ENCODE assay signal across 26 cellular contexts in genomic region chr20:63447345-63447744, GRCh38. TPM values are rescaled to one million over a fixed set of nuclear protein-coding genes. Genes with fewer than 3 reads are reported as not detected.
"Had no signal": no experiment of that assay in that cellular context is flagged by ENCODE, and none has a peak within 500 bp of the region (broad histone marks: within the 10 kb centered on the region; RNA-seq: fewer than 3 reads in every experiment).

No MANE protein-coding gene starts in this region.

- H3K36me3 ChIP-seq: gastroesophageal sphincter, neutrophil, right lobe of liver, transverse colon, uterus had no signal

- H3K4me1 ChIP-seq: gastroesophageal sphincter, right lobe of liver, testis, transverse colon, uterus had no signal

- H3K36me3 Mint-ChIP-seq: activated naive CD4-positive, alpha-beta T cell treated with anti-CD3 and anti-CD28 coated beads, Interleukin-2, amount 50 U/mL, for 72 hours; naive B cell had no signal

- H3K27me3 ChIP-seq: right lobe of liver, testis had no signal

- DNase-seq: activated CD4-positive, alpha-beta T cell treated with anti-CD3 and anti-CD28 coated beads for 4 hours; activated CD4-positive, alpha-beta T cell treated with anti-CD3 and anti-CD28 coated beads, Interleukin-2, amount 50 U/mL, for 4 hours; activated naive CD4-positive, alpha-beta T cell; activated T-cell treated with anti-CD3 and anti-CD28 coated beads for 4 hours; activated T-cell treated with anti-CD3 and anti-CD28 coated beads, Interleukin-2, amount 50 U/mL, for 72 hours; effector memory CD4-positive, alpha-beta T cell; erythroblast; hippocampal formation; left cardiac atrium; left ventricle myocardium superior; naive B cell; right lobe of liver; stimulated activated CD4-positive, alpha-beta T cell treated with anti-CD3 and anti-CD28 coated beads, Interleukin-2, amount 100 ng/mL, for 48 hours; stimulated activated naive CD4-positive, alpha-beta T cell treated with Interleukin-2 at 50 U/mL for 16 hours; testis; uterus had no signal

- H3K27ac Mint-ChIP-seq: activated naive CD4-positive, alpha-beta T cell treated with anti-CD3 and anti-CD28 coated beads, Interleukin-2, amount 50 U/mL, for 72 hours; activated T-cell treated with anti-CD3 and anti-CD28 coated beads, Interleukin-2, amount 50 U/mL, for 72 hours; naive B cell had no signal

- H3K4me3 ChIP-seq: coronary artery, gastroesophageal sphincter, right lobe of liver, testis, transverse colon, uterus had no signal

- H3K4me3 Mint-ChIP-seq: activated T-cell treated with anti-CD3 and anti-CD28 coated beads, Interleukin-2, amount 50 U/mL, for 72 hours had no signal

- H3K9me3 ChIP-seq: gastroesophageal sphincter, neutrophil, right lobe of liver, testis, transverse colon, uterus had no signal

- H3K27ac ChIP-seq: coronary artery, gastroesophageal sphincter, neutrophil, right lobe of liver, testis, transverse colon, uterus had no signal

RNA-seq across cellular contexts. Expression of gene KCNQ2, which starts 25.1 kb away (rescaled TPM):
- total RNA-seq: fibroblast of lung, fibroblast of villous mesenchyme, lung microvascular endothelial cell, osteocyte, renal cortical epithelial cell, right lobe of liver had no signal
